ENCODE assay signal across 11 cellular contexts in the genomic region with DNA sequence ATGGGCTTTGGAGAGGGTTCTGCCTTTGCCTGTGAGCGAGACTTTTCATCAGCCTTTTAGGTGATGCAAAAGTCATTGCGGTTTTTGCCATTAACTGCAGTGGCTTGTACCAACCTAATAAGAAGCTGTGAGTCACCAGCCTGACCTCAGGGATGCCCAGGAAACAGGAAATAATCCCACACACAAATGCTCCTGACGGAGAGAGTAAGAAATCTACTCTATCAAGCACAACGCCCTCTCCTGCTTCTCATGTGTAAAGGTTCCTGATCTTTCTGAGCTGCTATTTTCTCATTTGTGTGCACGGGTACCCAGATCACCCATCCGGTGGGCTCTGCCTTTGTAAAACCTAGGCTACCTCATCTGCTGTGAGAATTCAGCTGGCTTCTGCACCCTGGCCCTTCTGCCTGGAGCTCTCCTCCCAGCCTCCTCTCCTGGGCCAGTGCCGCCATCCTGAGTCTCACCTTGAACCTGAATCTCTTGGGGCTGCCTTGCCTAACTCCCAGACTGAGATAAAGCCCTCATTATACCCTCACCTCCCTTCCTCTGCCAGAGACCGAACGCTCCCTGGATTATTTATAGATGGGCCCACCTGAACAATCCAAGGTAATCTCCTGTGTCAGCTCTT.
A peak's percentile ranks its signal among the peaks of the same experiment; 100 is the strongest.
DNase-seq lines count a peak whose midpoint lies in the region; ATAC-seq and TF ChIP-seq lines count a peak whose summit lies in the region.
"Had no signal": no experiment of that assay in that cellular context is flagged by ENCODE, and none has a peak within 500 bp of the region (broad histone marks: within the 10 kb centered on the region; RNA-seq: fewer than 3 reads in every experiment).

No MANE protein-coding gene starts in this region.

- H3K27ac ChIP-seq in right atrium auricular region: no peak overlapping the region
- H3K27ac ChIP-seq: psoas muscle, tibial artery had no signal

- no peak overlapping the region for H3K4me3 ChIP-seq in right atrium auricular region
- H3K4me3 ChIP-seq: psoas muscle, tibial artery had no signal

- DNase-seq in cardiac septum (ENCODE audit: low spot score) (peak; percentile 63), right atrium auricular region (ENCODE audit: low spot score) (no peak), SW480 (ENCODE audit: low spot score) (peak; percentile 95), hepatic stellate cell (ENCODE audit: low spot score) (peak; percentile 82), COR-L47 (lab: John Stamatoyannopoulos, UW) (no peak)
- DNase-seq: activated CD4-positive, alpha-beta T cell treated with anti-CD3 and anti-CD28 coated beads for 48 hours; psoas muscle had no signal

- TF ChIP-seq CTCF in right atrium auricular region (IDR thresholded peaks at IDR 0.05): no peak

- no peaks in the 10 kb centered on the region for H3K4me1 ChIP-seq in right atrium auricular region
- H3K4me1 ChIP-seq: psoas muscle, tibial artery had no signal

- H3K36me3 ChIP-seq in right atrium auricular region: no peaks in the 10 kb centered on the region
- H3K36me3 ChIP-seq: tibial artery had no signal

- H3K9me3 ChIP-seq in right atrium auricular region: no peaks in the 10 kb centered on the region
- H3K9me3 ChIP-seq: psoas muscle, tibial artery had no signal

- ATAC-seq in HG03469 (IDR thresholded peaks at IDR 0.05; ENCODE audit: unreplicated experiment) (no peak), HG03039 (IDR thresholded peaks at IDR 0.05; ENCODE audit: unreplicated experiment) (no peak), HG03571 (IDR thresholded peaks at IDR 0.05; ENCODE audit: unreplicated experiment) (no peak)
- ATAC-seq: psoas muscle had no signal

- H3K27me3 ChIP-seq in right atrium auricular region: no peaks in the 10 kb centered on the region
- H3K27me3 ChIP-seq: tibial artery had no signal

- intact Hi-C loops in cardiac septum (cut with DNase I): no loop called here

Comparison
In these comparisons a context has a peak if more than half of its experiments do, and no peak if none do; other contexts are left out.
1. DNase-seq: peak in cardiac septum (single experiment), SW480 (single experiment) and hepatic stellate cell (single experiment); none in right atrium auricular region (single experiment) and COR-L47 (single experiment).